8 cellular contexts compared by ENCODE assay signal in the genomic region with DNA sequence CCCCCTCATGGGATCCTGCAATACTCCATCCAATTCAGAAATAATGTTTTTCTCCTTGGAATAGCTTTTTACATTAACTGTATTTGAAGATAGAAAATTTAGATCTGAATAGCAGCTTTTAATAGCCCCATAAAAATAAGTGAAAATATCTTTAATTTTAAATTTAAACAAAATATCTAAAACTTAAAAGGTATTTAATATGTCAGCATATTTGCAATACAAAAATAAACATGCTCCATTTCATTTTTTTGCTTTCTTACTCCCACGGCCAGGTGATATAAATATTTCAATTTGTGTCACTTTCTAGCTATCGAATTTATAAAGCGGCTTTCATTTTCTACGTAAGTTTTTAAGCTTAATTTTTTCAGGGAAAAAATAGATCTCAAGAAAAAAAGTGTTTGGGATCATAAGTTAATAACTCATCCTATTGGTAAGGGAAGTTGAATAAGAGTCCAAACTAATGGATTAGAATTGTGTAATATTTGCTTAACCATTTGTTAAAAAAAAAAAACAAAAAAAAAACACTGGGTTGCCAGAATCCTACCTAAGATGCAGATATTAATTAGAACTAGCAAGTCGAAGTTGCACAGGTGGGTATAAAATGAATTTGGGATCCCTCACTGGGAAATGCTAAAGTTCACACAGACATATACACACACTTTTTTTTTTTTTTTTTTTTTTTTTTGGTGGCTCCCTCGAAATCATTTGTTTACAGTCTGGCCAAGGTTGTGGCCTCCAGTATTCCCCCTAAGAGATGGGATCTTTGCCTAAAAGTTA. TPM values are rescaled to one million over a fixed set of nuclear protein-coding genes. Genes with fewer than 3 reads are reported as not detected.
DNase-seq lines count a peak whose midpoint lies in the region; ATAC-seq, FAIRE-seq and TF ChIP-seq lines count a peak whose summit lies in the region.

No MANE protein-coding gene starts in this region.

- no peak for FAIRE-seq in A549 (lab: Jason Lieb, UNC)

- H3K27me3 ChIP-seq in HUES48 (ENCODE audit: control insufficient read depth, insufficient read depth, low read length) (no peaks in the 10 kb centered on the region), mucosa of stomach (ENCODE audit: control insufficient read depth, insufficient read depth, low read length) (no peaks in the 10 kb centered on the region)

- H3K27ac ChIP-seq in A549, result peak overlapping the region; percentile 83 to 92
- peak overlapping the region; percentile 100 for H3K27ac ChIP-seq in HUES48 (ENCODE audit: low read depth, low read length)

- ATAC-seq in A549 (no peak), HG02798 (IDR thresholded peaks at IDR 0.05; ENCODE audit: poor library complexity, unreplicated experiment) (no peak)

- WGBS in A549 (ENCODE audit: missing lambda C conversion rate), result 46% methylated on average over 6 of the region's 6 CpGs

- no peak for TF ChIP-seq POLR2A in A549 (IDR thresholded peaks at IDR 0.05; ENCODE audit: low read length)

- CTCF ChIA-PET in A549 (lab: Yijun Ruan, JAX), result interaction anchor here (2.6 to 5.1 kb wide), 2 partner anchors 38 kb away, joined by 10 to 25 read pairs; no protein-coding TSS in a partner anchor

- H3K4me1 ChIP-seq in A549 (peaks cover 48% of the 10 kb centered on the region), HUES48 (ENCODE audit: control insufficient read depth, insufficient read depth, low read length) (peaks cover 17% of the 10 kb centered on the region; the same call in 1 of the 2 replicates), mucosa of stomach (ENCODE audit: control insufficient read depth, insufficient read depth, low read length) (peaks cover 38% of the 10 kb centered on the region)

- POLR2A ChIA-PET in A549 (lab: Yijun Ruan, JAX), result interaction anchor here (0.6 to 2.1 kb wide), 17 partner anchors 11 to 879 kb away, joined by 3 to 20 read pairs (median 5); no protein-coding TSS in a partner anchor

- H3K4me3 ChIP-seq in A549, result peak overlapping the region; percentile 59
- peak overlapping the region; percentile 96 for H3K4me3 ChIP-seq in HUES48 (ENCODE audit: low read depth, low read length)
- H3K4me3 ChIP-seq in cardiac fibroblast (replicated peaks in 1 of 2; ENCODE audit: low read depth in 2 of 2, low read length in 2 of 2), result peak overlapping the region; percentile 64 to 67
- H3K4me3 ChIP-seq in mucosa of stomach (ENCODE audit: low read length), result peak overlapping the region; percentile 77

- no peak for TF ChIP-seq EP300 in A549 (IDR thresholded peaks at IDR 0.05)

- TF ChIP-seq CTCF in A549 (IDR thresholded peaks at IDR 0.05), result no peak
- TF ChIP-seq CTCF in cardiac fibroblast (IDR thresholded peaks at IDR 0.05; ENCODE audit: low read depth, low read length), result no peak

- H3K36me3 ChIP-seq in HUES48 (ENCODE audit: control insufficient read depth, insufficient read depth, low read length) (no peaks in the 10 kb centered on the region), mucosa of stomach (ENCODE audit: control insufficient read depth, insufficient read depth, low read length) (no peaks in the 10 kb centered on the region)

- DNase-seq in A549 (ENCODE audit: low read depth in 1 of 2, low spot score in 1 of 2), result no peak
- DNase-seq in cardiac fibroblast (ENCODE audit: low read depth in 2 of 2), result no peak
- DNase-seq in germinal center (ENCODE audit: low spot score), result no peak
- DNase-seq in DMS53 treated with DMSO at 0.1 percent for 48 hours (lab: John Stamatoyannopoulos, UW; ENCODE audit: unreplicated experiment), result no peak
- DNase-seq in DMS79 (lab: John Stamatoyannopoulos, UW), result no peak

- H3K4me2 ChIP-seq in A549, result peak overlapping the region; percentile 84

- peak overlapping the region; percentile 93; the same call in 1 of the 2 replicates for H3K9ac ChIP-seq in HUES48 (ENCODE audit: low read depth, low read length)
- H3K9ac ChIP-seq in mucosa of stomach (ENCODE audit: low read length), result peak overlapping the region; percentile 91

- H3K9me3 ChIP-seq in A549 (no peaks in the 10 kb centered on the region), HUES48 (ENCODE audit: control insufficient read depth, insufficient read depth, low read length) (no peaks in the 10 kb centered on the region), mucosa of stomach (ENCODE audit: control insufficient read depth, low read length) (no peaks in the 10 kb centered on the region)

- no peak for TF ChIP-seq RAD21 in A549 (conservative IDR thresholded peaks at IDR 0.05 in 1 of 2, IDR thresholded peaks at IDR 0.05 in 1 of 2)

TF ChIP-seq in A549, 52 proteins besides CTCF, POLR2A, EP300 and RAD21:
- no peak for TF ChIP-seq JUNB (IDR thresholded peaks at IDR 0.05)
- TF ChIP-seq CEBPB (IDR thresholded peaks at IDR 0.05), result peak in 1 of 2 experiments; percentile 4; a peak in 2 of 4 replicates
- TF ChIP-seq MAFK (IDR thresholded peaks at IDR 0.05; ENCODE audit: partially characterized antibody), result peak; percentile 59
- no peak for TF ChIP-seq KDM1A (IDR thresholded peaks at IDR 0.05; ENCODE audit: low read depth)

RNA-seq across cellular contexts. Expression of a gene that starts 47.6 kb away (rescaled TPM):
- polyA plus RNA-seq in A549 (2011; rRNA removed) (133 and 150 TPM in 2 replicates), A549 (2017; fragmentation: RNase III; extraction: RNeasy Plus Mini Kit Qiagen cat#74134 plus additional on column Dnase treatment) (73.7 to 75.3 TPM (median 74.8 TPM) in 3 replicates)
- polyA plus RNA-seq in A549 (2012; cell fraction: cytosol; rRNA removed), result 38.6 and 39.4 TPM in 2 replicates
- 30.7 and 45.7 TPM in 2 replicates for polyA plus RNA-seq in A549 (2012; cell fraction: nucleus; rRNA removed)
- polyA minus RNA-seq in A549 (2011; rRNA and poly(A)+ RNA removed), result 85.5 and 89.5 TPM in 2 replicates
